31 cellular contexts compared by ENCODE assay signal in the genomic region with DNA sequence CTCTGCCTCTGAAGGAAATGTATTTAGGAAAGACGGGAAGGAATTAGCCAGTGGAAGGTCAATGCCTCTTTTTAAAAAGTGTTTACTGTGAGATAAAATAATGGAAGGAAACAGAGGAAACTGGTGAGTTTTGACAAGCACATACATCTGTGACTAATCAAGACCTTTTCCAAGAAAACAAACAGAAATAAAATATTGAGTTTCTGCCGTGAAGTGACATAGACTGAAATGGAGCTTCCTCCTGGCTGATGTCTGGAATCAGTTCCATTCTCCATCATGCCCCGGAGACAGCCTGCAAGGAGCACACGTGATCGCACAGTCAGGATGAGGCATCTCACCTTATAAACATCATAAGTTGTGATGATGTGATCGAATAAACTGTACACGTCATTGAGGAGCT. TPM values are rescaled to one million over a fixed set of nuclear protein-coding genes. Genes with fewer than 3 reads are reported as not detected.
"Had no signal": no experiment of that assay in that cellular context is flagged by ENCODE, and none has a peak within 500 bp of the region (broad histone marks: within the 10 kb centered on the region; RNA-seq: fewer than 3 reads in every experiment).

No MANE protein-coding gene starts in this region.

- H2AFZ ChIP-seq: hepatocyte had no signal

- H3K36me3 ChIP-seq: ascending aorta, cardiac muscle cell, esophagus muscularis mucosa, gastrocnemius medialis, ovary, uterus had no signal

- H3K79me2 ChIP-seq: hepatocyte had no signal

- ATAC-seq: gastrocnemius medialis; left colon; naive thymus-derived CD4-positive, alpha-beta T cell; sciatic nerve; stimulated activated effector memory CD8-positive, alpha-beta T cell treated with anti-CD3 and anti-CD28 coated beads, Interleukin-12 subunit alpha, Interleukin-12 subunit beta, amount 100 ng/mL, for 72 hours; T-helper 17 cell had no signal

- H3K4me3 ChIP-seq: ascending aorta, cardiac muscle cell, esophagus muscularis mucosa, gastrocnemius medialis, hepatocyte, ovary, skin epidermis, uterus had no signal

- H3K4me1 ChIP-seq: ascending aorta, gastrocnemius medialis, uterus had no signal

- DNase-seq: activated CD4-positive, alpha-beta memory T cell treated with anti-CD3 and anti-CD28 coated beads, Interleukin-2, amount 10 ng/mL, durations not matched to agents 7 days and 5 days; activated CD4-positive, alpha-beta T cell treated with anti-CD3 and anti-CD28 coated beads for 4 hours; activated CD8-positive, alpha-beta memory T cell treated with anti-CD3 and anti-CD28 coated beads, Interleukin-2, amount 50 U/mL, for 48 hours; activated gamma-delta T cell; activated naive CD4-positive, alpha-beta T cell treated with anti-CD3 and anti-CD28 coated beads, Interleukin-2, amount 10 ng/mL, durations not matched to agents 7 days and 5 days; activated naive CD8-positive, alpha-beta T cell treated with anti-CD3 and anti-CD28 coated beads, Interleukin-2, amount 10 ng/mL, durations not matched to agents 7 days and 5 days; activated T-cell treated with anti-CD3 and anti-CD28 coated beads, Interleukin-2, amount 50 U/mL, for 24 hours; cortex of kidney; gastrocnemius medialis; kidney; left colon; midbrain; ovary; retina; stimulated activated CD4-positive, alpha-beta T cell treated with anti-CD3 and anti-CD28 coated beads, Interleukin-4, amount 100 ng/mL, for 24 hours; substantia nigra; T-helper 17 cell; T1000; uterus had no signal

- H3K4me2 ChIP-seq: hepatocyte had no signal

- H3K27ac ChIP-seq: ascending aorta, cardiac muscle cell, esophagus muscularis mucosa, gastrocnemius medialis, hepatocyte, ovary, skin epidermis, uterus, VCaP had no signal

- H3K9me3 ChIP-seq: ascending aorta, esophagus muscularis mucosa, gastrocnemius medialis, ovary, uterus had no signal

- H3K27me3 ChIP-seq: ascending aorta, cardiac muscle cell, gastrocnemius medialis, hepatocyte, ovary, uterus had no signal

RNA-seq across cellular contexts. Expression of a gene that starts 30.7 kb away (rescaled TPM):
- total RNA-seq: activated CD4-positive, alpha-beta memory T cell treated with anti-CD3 and anti-CD28 coated beads, Interleukin-2, amount 10 ng/mL, durations not matched to agents 7 days and 5 days; activated naive CD8-positive, alpha-beta T cell treated with anti-CD3 and anti-CD28 coated beads, Interleukin-2, amount 10 ng/mL, durations not matched to agents 7 days and 5 days; ascending aorta; cardiac muscle cell; cerebellum; gastrocnemius medialis; kidney; left colon; naive thymus-derived CD4-positive, alpha-beta T cell; ovary; progenitor cell of endocrine pancreas; sciatic nerve; T-helper 17 cell; uterus had no signal
- polyA plus RNA-seq: cardiac muscle cell; hepatocyte; naive thymus-derived CD4-positive, alpha-beta T cell; neural cell had no signal
